In the genomic region with DNA sequence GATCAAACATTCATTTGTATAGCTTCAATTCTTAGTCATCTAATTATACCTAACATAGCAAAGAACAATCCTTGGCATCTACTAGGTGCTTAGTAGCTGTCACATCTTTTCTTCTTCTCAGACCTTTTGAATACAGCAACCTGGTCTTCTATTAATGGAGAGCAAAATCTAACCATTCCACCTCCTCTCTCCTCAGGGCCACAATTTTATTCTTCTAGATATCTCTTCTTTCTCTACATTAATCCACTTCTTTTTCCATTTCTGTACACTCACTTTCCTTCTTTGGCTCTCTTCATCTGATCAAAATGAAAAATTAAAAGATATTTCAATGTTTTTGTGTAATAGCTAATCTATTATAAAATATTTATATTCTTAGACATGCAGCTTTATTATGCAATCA, we compare ENCODE assay signal across 1 cellular context.
TF ChIP-seq lines count a peak whose summit lies in the region.

No MANE protein-coding gene starts in this region.

TF ChIP-seq in HepG2, 621 proteins besides CTCF, POLR2A, EP300 and RAD21:
- TF ChIP-seq ZNF616 (CRISPR knock-in tag; IDR thresholded peaks at IDR 0.05; ENCODE audit: low read depth) (no peak), ZNF224 (CRISPR knock-in tag; IDR thresholded peaks at IDR 0.05) (no peak), BORCS8-MEF2B (CRISPR knock-in tag; IDR thresholded peaks at IDR 0.05) (no peak), ZNF879 (CRISPR knock-in tag; IDR thresholded peaks at IDR 0.05) (no peak), ZNF232 (CRISPR knock-in tag; IDR thresholded peaks at IDR 0.05; ENCODE audit: borderline replicate concordance) (no peak)
- TF ChIP-seq, protein P1, sequence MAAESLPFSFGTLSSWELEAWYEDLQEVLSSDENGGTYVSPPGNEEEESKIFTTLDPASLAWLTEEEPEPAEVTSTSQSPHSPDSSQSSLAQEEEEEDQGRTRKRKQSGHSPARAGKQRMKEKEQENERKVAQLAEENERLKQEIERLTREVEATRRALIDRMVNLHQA (CRISPR knock-in tag; IDR thresholded peaks at IDR 0.05) = no peak
- TF ChIP-seq, protein P2, sequence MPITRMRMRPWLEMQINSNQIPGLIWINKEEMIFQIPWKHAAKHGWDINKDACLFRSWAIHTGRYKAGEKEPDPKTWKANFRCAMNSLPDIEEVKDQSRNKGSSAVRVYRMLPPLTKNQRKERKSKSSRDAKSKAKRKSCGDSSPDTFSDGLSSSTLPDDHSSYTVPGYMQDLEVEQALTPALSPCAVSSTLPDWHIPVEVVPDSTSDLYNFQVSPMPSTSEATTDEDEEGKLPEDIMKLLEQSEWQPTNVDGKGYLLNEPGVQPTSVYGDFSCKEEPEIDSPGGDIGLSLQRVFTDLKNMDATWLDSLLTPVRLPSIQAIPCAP (CRISPR knock-in tag; IDR thresholded peaks at IDR 0.05; ENCODE audit: low read depth) = no peak
- TF ChIP-seq, protein P3, sequence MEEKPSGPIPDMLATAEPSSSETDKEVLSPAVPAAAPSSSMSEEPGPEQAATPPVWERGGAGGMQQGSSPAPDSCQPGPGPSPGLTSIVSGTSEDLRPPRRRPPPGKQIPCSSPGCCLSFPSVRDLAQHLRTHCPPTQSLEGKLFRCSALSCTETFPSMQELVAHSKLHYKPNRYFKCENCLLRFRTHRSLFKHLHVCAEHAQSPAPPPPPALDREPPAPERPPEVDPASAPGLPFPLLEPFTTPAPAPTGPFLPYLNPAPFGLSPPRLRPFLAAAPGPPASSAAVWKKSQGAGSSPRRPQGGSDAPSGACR (CRISPR knock-in tag; IDR thresholded peaks at IDR 0.05) = no peak
TF ChIP-seq in HepG2: peak in this region for 0.
